In the genomic region with DNA sequence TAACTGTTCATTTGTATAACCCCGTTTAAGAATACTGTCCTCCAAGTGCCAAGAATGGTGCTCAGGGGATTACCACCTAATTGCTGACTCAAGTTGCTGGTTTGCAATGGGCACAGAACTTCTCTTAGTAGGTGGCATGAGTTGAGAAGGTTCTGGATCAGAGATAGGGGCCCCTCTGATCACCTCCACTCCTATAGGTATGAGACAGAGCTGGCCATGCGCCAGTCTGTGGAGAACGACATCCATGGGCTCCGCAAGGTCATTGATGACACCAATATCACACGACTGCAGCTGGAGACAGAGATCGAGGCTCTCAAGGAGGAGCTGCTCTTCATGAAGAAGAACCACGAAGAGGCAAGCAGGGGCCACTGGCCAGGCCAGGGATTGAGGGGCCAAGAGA, we compare ENCODE assay signal across 11 cellular contexts. TPM values are rescaled to one million over a fixed set of nuclear protein-coding genes. Genes with fewer than 3 reads are reported as not detected.
A peak's percentile ranks its signal among the peaks of the same experiment; 100 is the strongest.
DNase-seq lines count a peak whose midpoint lies in the region; ATAC-seq and TF ChIP-seq lines count a peak whose summit lies in the region.
"Had no signal": no experiment of that assay in that cellular context is flagged by ENCODE, and none has a peak within 500 bp of the region (broad histone marks: within the 10 kb centered on the region; RNA-seq: fewer than 3 reads in every experiment).

No MANE protein-coding gene starts in this region.

- in situ Hi-C loops in GM23248 (cut with MboI) (no loop called here), astrocyte of the cerebellum (cut with HindIII; ENCODE audit: low sequenced_read_pairs) (no loop called here)

- H3K27me3 ChIP-seq in GM23248 (replicated peaks; ENCODE audit: insufficient read depth) (no peaks in the 10 kb centered on the region), iPS DF 6.9 (ENCODE audit: control insufficient read depth, insufficient read depth, low read length) (no peaks in the 10 kb centered on the region), rectal smooth muscle tissue (ENCODE audit: control insufficient read depth, insufficient read depth, low read length) (no peaks in the 10 kb centered on the region)

- H3K36me3 ChIP-seq in GM23248 (ENCODE audit: low read depth) (no peaks in the 10 kb centered on the region), iPS DF 6.9 (ENCODE audit: control insufficient read depth, insufficient read depth, low read length) (peaks cover 27% of the 10 kb centered on the region; the same call in 1 of the 2 replicates), rectal smooth muscle tissue (ENCODE audit: control insufficient read depth, insufficient read depth, low read length) (no peaks in the 10 kb centered on the region)

- H3K4me1 ChIP-seq in GM23248 (ENCODE audit: insufficient read depth) (peaks cover 26% of the 10 kb centered on the region), iPS DF 6.9 (ENCODE audit: control insufficient read depth, insufficient read depth, low read length) (peaks cover 9% of the 10 kb centered on the region; the same call in 1 of the 2 replicates), rectal smooth muscle tissue (ENCODE audit: control insufficient read depth, insufficient read depth, low read length) (no peaks in the 10 kb centered on the region)

- H3K9me3 ChIP-seq in GM23248 (ENCODE audit: low read depth), result no peaks in the 10 kb centered on the region
- H3K9me3 ChIP-seq in iPS DF 6.9 (ENCODE audit: control insufficient read depth, insufficient read depth, low read length), result no peaks in the 10 kb centered on the region

- no peaks in the 10 kb centered on the region for H3K9me2 ChIP-seq in GM23248 (ENCODE audit: insufficient read depth)

- ATAC-seq in GM18511 (IDR thresholded peaks at IDR 0.05; ENCODE audit: unreplicated experiment), result no peak
- no peak for ATAC-seq in HG03442 (IDR thresholded peaks at IDR 0.05; ENCODE audit: unreplicated experiment)
- ATAC-seq: sciatic nerve had no signal

- H3K27ac ChIP-seq in GM23248 (no peak overlapping the region), iPS DF 6.9 (ENCODE audit: low read length) (no peak overlapping the region), rectal smooth muscle tissue (ENCODE audit: low read depth, low read length) (no peak overlapping the region)

- peak overlapping the region; percentile 83 for H3K4me3 ChIP-seq in GM23248
- H3K4me3 ChIP-seq in astrocyte of the cerebellum (ENCODE audit: low read depth, low read length), result peak overlapping the region; percentile 77
- peak overlapping the region; percentile 81; the same call in 1 of the 2 replicates for H3K4me3 ChIP-seq in iPS DF 6.9 (ENCODE audit: low read length)
- H3K4me3 ChIP-seq in rectal smooth muscle tissue (ENCODE audit: low read length), result peak overlapping the region; percentile 72

- peak overlapping the region; percentile 86 for H3K4me2 ChIP-seq in GM23248 (ENCODE audit: unreplicated experiment)

- H3K79me2 ChIP-seq in GM23248 (ENCODE audit: insufficient read depth), result peaks cover 12% of the 10 kb centered on the region; the same call in 1 of the 2 replicates

- no peaks in the 10 kb centered on the region for H3F3A ChIP-seq in GM23248 (ENCODE audit: insufficient read depth)

- no peak for TF ChIP-seq CTCF in astrocyte of the cerebellum (IDR thresholded peaks at IDR 0.05; ENCODE audit: low read depth, low read length, missing control alignments)

- WGBS in GM23248 (ENCODE audit: low coverage in 1 of 2, low lambda C conversion rate in 2 of 2, missing lambda C conversion rate in 2 of 2), 2 experiments, result 88 to 89% methylated on average over 7 of the region's 7 CpGs
- no CpG with 5 or more reads among the region's 7 CpGs for WGBS in iPS DF 6.9 (ENCODE audit: insufficient coverage, insufficient read length)

- H2AFZ ChIP-seq in GM23248, result no peak overlapping the region

- H3K9ac ChIP-seq in GM23248 (no peak overlapping the region), rectal smooth muscle tissue (ENCODE audit: low read length) (no peak overlapping the region)

- DNase-seq in GM23248 (no peak), astrocyte of the cerebellum (ENCODE audit: low read depth) (no peak), iPS DF 6.9 (ENCODE audit: low read depth, low spot score) (no peak), NAMALWA (ENCODE audit: low spot score) (no peak)
- DNase-seq in central memory CD4-positive, alpha-beta T cell, result no peak
- DNase-seq: activated naive CD4-positive, alpha-beta T cell treated with anti-CD3 and anti-CD28 coated beads, Interleukin-2, amount 50 U/mL, for 16 hours; DMS79 had no signal

- H4K20me1 ChIP-seq in GM23248 (ENCODE audit: insufficient read depth), result no peaks in the 10 kb centered on the region

RNA-seq across cellular contexts. Expression of a gene that starts 1.6 kb away (rescaled TPM):
- 69.9 and 83.8 TPM in 2 replicates for total RNA-seq in GM23248 (2014; rRNA removed; shearing (Covaris generic))
- 141 TPM in 2 replicates for polyA plus RNA-seq in GM23248 (2016; fragmentation: Nextera tagmentation; extraction: Ambion mirVana)

RNA-seq across cellular contexts. Expression of a gene that starts 45.7 kb away (rescaled TPM):
- total RNA-seq in GM23248 (2014; rRNA removed; shearing (Covaris generic)), result 5.5 and 12.9 TPM in 2 replicates
- polyA plus RNA-seq in GM23248 (2016; fragmentation: Nextera tagmentation; extraction: Ambion mirVana), result 17.5 and 19.8 TPM in 2 replicates

RNA-seq across cellular contexts. Expression of a gene that starts 55.7 kb away (rescaled TPM):
- total RNA-seq in GM23248 (2014; rRNA removed; shearing (Covaris generic)), result 436 and 501 TPM in 2 replicates
- 73.4 and 74.8 TPM in 2 replicates for polyA plus RNA-seq in GM23248 (2016; fragmentation: Nextera tagmentation; extraction: Ambion mirVana)
